9 cellular contexts compared by ENCODE assay signal in genomic region chr16:28977703-28978641, GRCh38. TPM values are rescaled to one million over a fixed set of nuclear protein-coding genes. Genes with fewer than 3 reads are reported as not detected.
DNase-seq lines count a peak whose midpoint lies in the region; ATAC-seq, FAIRE-seq and TF ChIP-seq lines count a peak whose summit lies in the region.
"Had no signal": no experiment of that assay in that cellular context is flagged by ENCODE, and none has a peak within 500 bp of the region (broad histone marks: within the 10 kb centered on the region; RNA-seq: fewer than 3 reads in every experiment).

No MANE protein-coding gene starts in this region.

- no peaks in the 10 kb centered on the region for H3K9me3 Mint-ChIP-seq in T-cell

- peak overlapping the region in 1 of 3 donors; percentile 17 for H3K4me3 Mint-ChIP-seq in T-cell

- peaks cover 7% of the 10 kb centered on the region; the same call in 1 of the 2 replicates for H3K36me3 ChIP-seq in BE2C

- peak; percentile 51 for TF ChIP-seq CTCF in BE2C (IDR thresholded peaks at IDR 0.05; ENCODE audit: low read depth, low read length)

- ATAC-seq in T-cell (replicated peaks in 1 of 4) (peak in 1 of 4 experiments; percentile 31), GM18520 (IDR thresholded peaks at IDR 0.05; ENCODE audit: unreplicated experiment) (no peak), HG03025 (IDR thresholded peaks at IDR 0.05; ENCODE audit: low FRiP score, unreplicated experiment) (no peak)

- H3K27ac Mint-ChIP-seq in T-cell: peak overlapping the region; percentile 27 to 53

- CTCF ChIA-PET in T-cell (lab: Charles Lee): interaction anchor here (0.6 to 1.1 kb wide), 5 partner anchors 9 to 41 kb away, joined by 4 to 10 read pairs (median 4); no protein-coding TSS in a partner anchor

- FAIRE-seq in GM12891 (lab: Jason Lieb, UNC): peak; percentile 33

- no peaks in the 10 kb centered on the region for H3K27me3 Mint-ChIP-seq in T-cell

- POLR2A ChIA-PET in T-cell (lab: Charles Lee): interaction anchor here in 1 of 2 donors (0.6 kb wide), 1 partner anchor 10 kb away, joined by 4 read pairs; no protein-coding TSS in a partner anchor

- peaks cover 26% of the 10 kb centered on the region for H3K36me3 Mint-ChIP-seq in T-cell

- no peaks in the 10 kb centered on the region for H3K9me3 ChIP-seq in BE2C

- no peaks in the 10 kb centered on the region; the same call in 1 of the 2 replicates for H3K4me1 ChIP-seq in BE2C

- TF ChIP-seq POLR2A in GM12891 (IDR thresholded peaks at IDR 0.05; ENCODE audit: low read depth, low read length): no peak

- no peak overlapping the region for H3K4me3 ChIP-seq in BE2C (ENCODE audit: low read depth, low read length)
- H3K4me3 ChIP-seq: lung had no signal

- H3K27me3 ChIP-seq in BE2C: no peaks in the 10 kb centered on the region

- no peak for DNase-seq in BE2C
- no peak for DNase-seq in GM12891 (ENCODE audit: insufficient read length, low spot score)
- peak in 3 of 34 experiments; percentile 11 to 29 (median 17) for DNase-seq in T-cell
- DNase-seq in kidney glomerular epithelial cell (lab: John Stamatoyannopoulos, UW): peak; percentile 0
- no peak for DNase-seq in COLO829 (ENCODE audit: low spot score)
- no peak for DNase-seq in dedifferentiated amniotic fluid mesenchymal stem cell (ENCODE audit: extremely low spot score)

- H3K4me1 Mint-ChIP-seq in T-cell: peaks cover 46 to 52% (median 51%) of the 10 kb centered on the region in 3 donors

TF ChIP-seq in GM12891, 5 proteins besides CTCF, POLR2A, EP300 and RAD21:
- TF ChIP-seq PAX5 (IDR thresholded peaks at IDR 0.05; ENCODE audit: insufficient read depth, low read length, severe bottlenecking) (no peak), TAF1 (IDR thresholded peaks at IDR 0.05; ENCODE audit: low read depth, low read length) (no peak), POLR2AphosphoS5 (IDR thresholded peaks at IDR 0.05; ENCODE audit: low read depth, low read length) (no peak), POU2F2 (IDR thresholded peaks at IDR 0.05; ENCODE audit: low read depth, low read length) (no peak), SPI1 (IDR thresholded peaks at IDR 0.05; ENCODE audit: low read depth, low read length) (no peak)

RNA-seq across cellular contexts. Expression of gene SPNS1, which starts 3.4 kb away (rescaled TPM):
- polyA plus RNA-seq in BE2C (2012; ENCODE audit: insufficient read depth, insufficient read length, low read depth): 56.8 TPM
- polyA plus RNA-seq in GM12891 (2012; ENCODE audit: low read depth, missing spikeins): 11.5 TPM
- 10 to 100 TPM; 28.2 to 53.2 (median 47.7) TPM for total RNA-seq in T-cell

RNA-seq across cellular contexts. Expression of gene LAT, which starts 6.9 kb away (rescaled TPM):
- polyA plus RNA-seq in BE2C (2012; ENCODE audit: insufficient read depth, insufficient read length, low read depth): 4.0 TPM
- polyA plus RNA-seq in GM12891 (2012; ENCODE audit: low read depth, missing spikeins): 3.6 TPM
- total RNA-seq in T-cell: 100 to 1,000 TPM; 237 to 440 (median 378) TPM

RNA-seq across cellular contexts. Expression of gene NFATC2IP, which starts 27.2 kb away (rescaled TPM):
- polyA plus RNA-seq in BE2C (2012; ENCODE audit: insufficient read depth, insufficient read length, low read depth): 20.0 TPM
- 27.3 TPM for polyA plus RNA-seq in GM12891 (2012; ENCODE audit: low read depth, missing spikeins)
- 100 to 1,000 TPM in 3 of 5 donors, 10 to 100 TPM in 2; 78.5 to 111 (median 100) TPM for total RNA-seq in T-cell

RNA-seq across cellular contexts. Expression of gene CD19, which starts 46.2 kb away (rescaled TPM):
- not detected for polyA plus RNA-seq in BE2C (2012; ENCODE audit: insufficient read depth, insufficient read length, low read depth)
- polyA plus RNA-seq in GM12891 (2012; ENCODE audit: low read depth, missing spikeins): 58.8 TPM
- 10 to 100 TPM in 1 of 5 donors, 1 to 10 TPM in 3, under 1 TPM in 1; 0.82 to 11.9 (median 3.5) TPM for total RNA-seq in T-cell

RNA-seq across cellular contexts. Expression of gene RABEP2, which starts 52.9 kb away (rescaled TPM):
- polyA plus RNA-seq in BE2C (2012; ENCODE audit: insufficient read depth, insufficient read length, low read depth): 47.7 TPM
- polyA plus RNA-seq in GM12891 (2012; ENCODE audit: low read depth, missing spikeins): 21.0 TPM
- total RNA-seq in T-cell: 10 to 100 TPM; 26.9 to 35.5 (median 33.5) TPM
